8 cellular contexts compared by ENCODE assay signal in the genomic region with DNA sequence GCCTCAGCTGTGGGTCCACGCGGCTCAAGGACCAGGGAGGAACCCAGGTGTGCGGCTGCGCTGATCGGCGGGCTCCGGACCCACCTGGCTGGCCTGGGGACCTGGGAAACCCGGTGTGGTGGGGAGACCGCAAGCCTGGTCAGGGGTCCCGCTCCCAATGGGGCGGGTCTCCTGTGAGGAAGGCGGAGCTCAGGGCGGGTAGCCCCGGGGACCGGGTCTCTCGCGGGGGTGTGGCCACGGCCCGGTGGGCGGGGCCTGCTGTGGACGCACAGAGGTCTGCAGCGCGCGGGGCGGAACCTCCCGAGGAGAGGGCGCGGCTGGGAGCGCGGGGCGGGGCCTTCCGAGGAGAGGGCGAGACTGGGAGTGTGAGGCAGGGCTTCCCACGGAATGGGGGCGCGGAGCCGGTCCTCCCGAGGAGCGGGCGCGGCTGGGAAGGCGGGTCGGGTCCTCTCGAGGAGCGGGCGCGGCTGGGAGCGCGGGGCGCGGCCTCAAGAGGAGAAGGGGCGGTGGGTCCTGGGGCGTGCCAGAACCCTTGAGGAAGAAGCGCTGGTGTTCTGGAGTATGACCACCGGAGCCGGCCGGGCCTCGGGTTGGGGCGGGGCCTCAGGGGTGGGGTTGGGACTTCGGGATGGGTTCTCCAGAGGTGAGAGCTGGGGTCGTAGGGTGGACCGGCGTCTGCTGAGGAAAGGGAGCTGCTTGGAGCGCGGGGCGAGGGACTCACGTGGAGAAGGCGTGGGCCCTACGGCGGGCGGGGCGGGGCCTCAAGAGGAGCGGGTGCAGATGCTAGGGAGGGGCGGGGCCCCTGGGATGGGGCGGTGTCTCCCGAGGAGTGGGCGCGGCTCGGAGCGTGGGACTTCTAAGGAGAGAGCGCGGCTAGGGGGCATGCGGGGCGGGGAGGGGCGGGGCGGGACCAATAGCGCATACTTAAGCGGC. TPM values are rescaled to one million over a fixed set of nuclear protein-coding genes. Genes with fewer than 3 reads are reported as not detected.
DNase-seq lines count a peak whose midpoint lies in the region; ATAC-seq, FAIRE-seq and TF ChIP-seq lines count a peak whose summit lies in the region.

No MANE protein-coding gene starts in this region.

- no peak for FAIRE-seq in pancreas (lab: Jason Lieb, UNC)

- peak overlapping the region; percentile 72 for H3K4me3 Mint-ChIP-seq in activated naive CD4-positive, alpha-beta T cell treated with anti-CD3 and anti-CD28 coated beads, Interleukin-2, amount 10 ng/mL, durations not matched to agents 7 days and 5 days
- H3K4me3 Mint-ChIP-seq in glutamatergic neuron (ENCODE audit: unreplicated experiment) = peak overlapping the region; percentile 63

- CTCF ChIA-PET in activated naive CD4-positive, alpha-beta T cell treated with anti-CD3 and anti-CD28 coated beads, Interleukin-2, amount 10 ng/mL, durations not matched to agents 7 days and 5 days (lab: Charles Lee) = no interaction called here

- ATAC-seq in GM19397 (IDR thresholded peaks at IDR 0.05; ENCODE audit: unreplicated experiment) (peak; percentile 63), pancreas (peak; percentile 91 to 95 (median 92))

- H3K27me3 ChIP-seq in pancreas (peaks cover 0 to 4% (median 0%) of the 10 kb centered on the region in 4 donors), thyroid gland (no peaks in the 10 kb centered on the region)

- H3K9ac ChIP-seq in SK-N-MC (ENCODE audit: insufficient read length) = no peak overlapping the region

- H3K9me3 Mint-ChIP-seq in activated naive CD4-positive, alpha-beta T cell treated with anti-CD3 and anti-CD28 coated beads, Interleukin-2, amount 10 ng/mL, durations not matched to agents 7 days and 5 days = no peaks in the 10 kb centered on the region
- H3K9me3 Mint-ChIP-seq in glutamatergic neuron (ENCODE audit: unreplicated experiment) = peaks cover 2% of the 10 kb centered on the region

- peak overlapping the region; percentile 49 for H3K27ac Mint-ChIP-seq in activated naive CD4-positive, alpha-beta T cell treated with anti-CD3 and anti-CD28 coated beads, Interleukin-2, amount 10 ng/mL, durations not matched to agents 7 days and 5 days
- H3K27ac Mint-ChIP-seq in glutamatergic neuron (ENCODE audit: unreplicated experiment) = no peak overlapping the region

- intact Hi-C loops in pancreas (cut with DNase I) (no loop called here), thyroid gland (cut with DNase I) (no loop called here)

- 1 to 2% methylated on average over 59 to 87 of the region's 88 CpGs for WGBS in pancreas, 2 donors
- WGBS in thyroid gland, 2 donors = 4 to 10% methylated on average over 2 to 42 of the region's 88 CpGs

- DNase-seq in AG08395 (ENCODE audit: low spot score) (peak; percentile 71), M059J (ENCODE audit: low read depth) (peak; percentile 52), SK-N-MC (ENCODE audit: low read depth, low spot score) (peak; percentile 51), glutamatergic neuron (peak; percentile 90), pancreas (peak; percentile 85 to 95 (median 94)), thyroid gland (peak; percentile 94 to 95)
- DNase-seq in activated naive CD4-positive, alpha-beta T cell treated with anti-CD3 and anti-CD28 coated beads, Interleukin-2, amount 10 ng/mL, durations not matched to agents 7 days and 5 days = peak; percentile 95

- H3K4me1 Mint-ChIP-seq in activated naive CD4-positive, alpha-beta T cell treated with anti-CD3 and anti-CD28 coated beads, Interleukin-2, amount 10 ng/mL, durations not matched to agents 7 days and 5 days = peaks cover 20% of the 10 kb centered on the region
- no peaks in the 10 kb centered on the region for H3K4me1 Mint-ChIP-seq in glutamatergic neuron (ENCODE audit: low read depth, unreplicated experiment)

- H3K9me3 ChIP-seq in SK-N-MC (ENCODE audit: low read depth, low read length) (no peaks in the 10 kb centered on the region), pancreas (no peaks in the 10 kb centered on the region), thyroid gland (no peaks in the 10 kb centered on the region)

- H3K4me3 ChIP-seq in SK-N-MC (peak overlapping the region; percentile 84), pancreas (peak overlapping the region; percentile 26 to 63 (median 38)), thyroid gland (replicated peaks in 1 of 3) (peak overlapping the region; percentile 30 to 44 (median 41))

- H3K27ac ChIP-seq in SK-N-MC (no peak overlapping the region), pancreas (no peak overlapping the region), thyroid gland (peak overlapping the region; percentile 13 to 61 (median 55))

- H3K27me3 Mint-ChIP-seq in activated naive CD4-positive, alpha-beta T cell treated with anti-CD3 and anti-CD28 coated beads, Interleukin-2, amount 10 ng/mL, durations not matched to agents 7 days and 5 days = peaks cover 63% of the 10 kb centered on the region
- peaks cover 13% of the 10 kb centered on the region for H3K27me3 Mint-ChIP-seq in glutamatergic neuron (ENCODE audit: unreplicated experiment)

- H3K36me3 Mint-ChIP-seq in activated naive CD4-positive, alpha-beta T cell treated with anti-CD3 and anti-CD28 coated beads, Interleukin-2, amount 10 ng/mL, durations not matched to agents 7 days and 5 days = no peaks in the 10 kb centered on the region
- H3K36me3 Mint-ChIP-seq in glutamatergic neuron (ENCODE audit: unreplicated experiment) = no peaks in the 10 kb centered on the region

- peak in 1 of 2 donors; percentile 27 for TF ChIP-seq POLR2A in thyroid gland (IDR thresholded peaks at IDR 0.05)

- TF ChIP-seq CTCF in glutamatergic neuron (IDR thresholded peaks at IDR 0.05; ENCODE audit: partially characterized antibody, unreplicated experiment) (no peak), pancreas (IDR thresholded peaks at IDR 0.05) (no peak), thyroid gland (IDR thresholded peaks at IDR 0.05) (no peak)

- H3K4me1 ChIP-seq in pancreas (peaks cover 0 to 4% (median 0%) of the 10 kb centered on the region in 3 donors), thyroid gland (peaks cover 0 to 5% of the 10 kb centered on the region in 2 donors)

- H3K36me3 ChIP-seq in SK-N-MC (ENCODE audit: insufficient read depth, low read length) = no peaks in the 10 kb centered on the region
- no peaks in the 10 kb centered on the region for H3K36me3 ChIP-seq in pancreas
- H3K36me3 ChIP-seq in thyroid gland = no peaks in the 10 kb centered on the region

RNA-seq across cellular contexts. Expression of gene DGCR6L, which starts 20.8 kb away (rescaled TPM):
- 52.1 and 52.2 TPM in 2 replicates for total RNA-seq in M059J (2014; rRNA removed; shearing (Covaris generic))
- total RNA-seq in glutamatergic neuron (ENCODE audit: unreplicated experiment) (24.1 TPM), pancreas (10 to 100 TPM; 17.2 to 23.5 (median 21.6) TPM), thyroid gland (100 to 1,000 TPM in 2 of 4 donors, 10 to 100 TPM in 2; 62.5 to 123 (median 90.8) TPM)
- polyA plus RNA-seq in pancreas = 10 to 100 TPM; 49.2 to 53.4 TPM

RNA-seq across cellular contexts. Expression of gene RTN4R, which starts 31.0 kb away (rescaled TPM):
- total RNA-seq in M059J (2014; rRNA removed; shearing (Covaris generic)) = 1.7 and 2.4 TPM in 2 replicates
- total RNA-seq in glutamatergic neuron (ENCODE audit: unreplicated experiment) (38.3 TPM), pancreas (1 to 10 TPM in 5 of 6 donors, under 1 TPM in 1; 0.88 to 7.4 (median 1.9) TPM), thyroid gland (1 to 10 TPM; 4.0 to 8.6 (median 5.9) TPM)
- 1 to 10 TPM; 1.7 TPM for polyA plus RNA-seq in pancreas

Comparison
In these comparisons a context has a peak if more than half of its experiments do, and no peak if none do; other contexts are left out.
1. H3K27ac ChIP-seq: peak in thyroid gland (3 of 3); none in SK-N-MC (single experiment) and pancreas (0 of 4).
2. Peak in every context shown above with its lines, with median percentiles within 50 percentile points of each other: DNase-seq and H3K4me3 ChIP-seq.